8 cellular contexts compared by ENCODE assay signal in genomic region chr2:239143858-239144712, GRCh38.
A peak's percentile ranks its signal among the peaks of the same experiment; 100 is the strongest.
DNase-seq lines count a peak whose midpoint lies in the region; ATAC-seq, FAIRE-seq and TF ChIP-seq lines count a peak whose summit lies in the region.

No MANE protein-coding gene starts in this region.

- no peaks in the 10 kb centered on the region for H3K9me3 ChIP-seq in ascending aorta
- no peaks in the 10 kb centered on the region for H3K9me3 ChIP-seq in hepatocyte (ENCODE audit: low read depth)
- H3K9me3 ChIP-seq in small intestine (ENCODE audit: control insufficient read depth, low read depth): no peaks in the 10 kb centered on the region

- peaks cover 14% of the 10 kb centered on the region for H3K36me3 Mint-ChIP-seq in activated naive CD4-positive, alpha-beta T cell treated with anti-CD3 and anti-CD28 coated beads for 36 hours (ENCODE audit: low read depth)

- no peak overlapping the region for H2AFZ ChIP-seq in hepatocyte

- peak; percentile 40 for DNase-seq in activated naive CD4-positive, alpha-beta T cell treated with anti-CD3 and anti-CD28 coated beads for 36 hours
- DNase-seq in activated naive CD4-positive, alpha-beta T cell treated with Interleukin-2 at 50 U/mL for 16 hours: no peak
- DNase-seq in NCI-H2196 treated with DMSO at 0.1 percent for 48 hours (lab: John Stamatoyannopoulos, UW; ENCODE audit: unreplicated experiment) (peak; percentile 7), ascending aorta (ENCODE audit: low spot score in 2 of 2) (no peak), hepatocyte (ENCODE audit: low spot score) (peak; percentile 57), small intestine (peak; percentile 24), NCI-H1048 (lab: John Stamatoyannopoulos, UW) (no peak)

- H3K4me3 Mint-ChIP-seq in activated naive CD4-positive, alpha-beta T cell treated with anti-CD3 and anti-CD28 coated beads for 36 hours: no peak overlapping the region

- intact Hi-C loops in activated naive CD4-positive, alpha-beta T cell treated with anti-CD3 and anti-CD28 coated beads for 36 hours (cut with micrococcal nuclease): loop anchor here (1.0 kb wide), 1 partner anchor 121 kb away; no protein-coding TSS in a partner anchor
- intact Hi-C loops in ascending aorta (cut with DNase I): loop anchor here (2.0 to 10.0 kb wide), 3 partner anchors 148 to 851 kb away; partner anchors contain the start of gene HDAC4

- no peak for ATAC-seq in HG03439 (IDR thresholded peaks at IDR 0.05; ENCODE audit: unreplicated experiment)

- H3K9me3 Mint-ChIP-seq in activated naive CD4-positive, alpha-beta T cell treated with anti-CD3 and anti-CD28 coated beads for 36 hours: no peaks in the 10 kb centered on the region

- no peaks in the 10 kb centered on the region for H3K9me2 ChIP-seq in hepatocyte (replicated peaks; ENCODE audit: insufficient read depth)

- peak; percentile 53 to 58 (median 54) for TF ChIP-seq CTCF in ascending aorta (IDR thresholded peaks at IDR 0.05)
- TF ChIP-seq CTCF in hepatocyte (IDR thresholded peaks at IDR 0.05; ENCODE audit: poor library complexity): peak; percentile 64

- peak overlapping the region; percentile 36 for H3K27ac Mint-ChIP-seq in activated naive CD4-positive, alpha-beta T cell treated with anti-CD3 and anti-CD28 coated beads for 36 hours

- H3K4me1 Mint-ChIP-seq in activated naive CD4-positive, alpha-beta T cell treated with anti-CD3 and anti-CD28 coated beads for 36 hours (ENCODE audit: low read depth): no peaks in the 10 kb centered on the region

- H3K4me3 ChIP-seq in ascending aorta (no peak overlapping the region), hepatocyte (no peak overlapping the region), small intestine (ENCODE audit: low read depth in 1 of 2, low read length in 2 of 2) (no peak overlapping the region)

- H4K20me1 ChIP-seq in hepatocyte (ENCODE audit: insufficient read depth, poor library complexity, severe bottlenecking): no peaks in the 10 kb centered on the region

- H3K36me3 ChIP-seq in ascending aorta: peaks cover 5 to 23% of the 10 kb centered on the region in 2 donors
- no peaks in the 10 kb centered on the region for H3K36me3 ChIP-seq in hepatocyte (replicated peaks; ENCODE audit: insufficient read depth, low read depth)
- H3K36me3 ChIP-seq in small intestine (ENCODE audit: control insufficient read depth in 2 of 2, insufficient read depth in 2 of 2, low read length in 2 of 2): peaks cover 3 to 4% of the 10 kb centered on the region in 2 donors

- H3K4me1 ChIP-seq in ascending aorta (peaks cover 0 to 3% of the 10 kb centered on the region in 2 donors), hepatocyte (ENCODE audit: insufficient read depth) (no peaks in the 10 kb centered on the region), small intestine (ENCODE audit: control insufficient read depth in 2 of 2, insufficient read depth in 1 of 2, low read depth in 1 of 2, low read length in 1 of 2) (no peaks in the 10 kb centered on the region)

- no peaks in the 10 kb centered on the region for H3K79me2 ChIP-seq in hepatocyte

- CTCF ChIA-PET in activated naive CD4-positive, alpha-beta T cell treated with anti-CD3 and anti-CD28 coated beads for 36 hours (lab: Charles Lee): interaction anchor here (0.7 to 1.6 kb wide), 5 partner anchors 8 to 259 kb away, joined by 3 to 10 read pairs (median 4); no protein-coding TSS in a partner anchor

- no peak overlapping the region for H3K27ac ChIP-seq in ascending aorta
- H3K27ac ChIP-seq in hepatocyte: no peak overlapping the region
- no peak overlapping the region for H3K27ac ChIP-seq in small intestine (ENCODE audit: low read depth in 1 of 2, low read length in 1 of 2)

- FAIRE-seq in small intestine (lab: Jason Lieb, UNC): no peak

- no peak overlapping the region for H3K4me2 ChIP-seq in hepatocyte

- WGBS in hepatocyte (ENCODE audit: low lambda C conversion rate, missing lambda C conversion rate): 84% methylated on average over 29 of the region's 29 CpGs
- 85 to 88% (median 87%) methylated on average over 29 of the region's 29 CpGs for WGBS in small intestine, 3 donors

- no peaks in the 10 kb centered on the region for H3K27me3 Mint-ChIP-seq in activated naive CD4-positive, alpha-beta T cell treated with anti-CD3 and anti-CD28 coated beads for 36 hours (ENCODE audit: low read depth)

- H3K27me3 ChIP-seq in ascending aorta (no peaks in the 10 kb centered on the region), hepatocyte (no peaks in the 10 kb centered on the region), small intestine (ENCODE audit: control insufficient read depth in 2 of 2, insufficient read depth in 2 of 2, low read length in 2 of 2) (no peaks in the 10 kb centered on the region)

Comparison
In these comparisons a context has a peak if more than half of its experiments do, and no peak if none do; other contexts are left out.
1. DNase-seq: peak in activated naive CD4-positive, alpha-beta T cell treated with anti-CD3 and anti-CD28 coated beads for 36 hours (single experiment), NCI-H2196 treated with DMSO at 0.1 percent for 48 hours (single experiment), hepatocyte (single experiment) and small intestine (single experiment); none in activated naive CD4-positive, alpha-beta T cell treated with Interleukin-2 at 50 U/mL for 16 hours (single experiment), ascending aorta (0 of 2) and NCI-H1048 (single experiment).